Comparison of ENCODE assay signal across 23 cellular contexts in genomic region chr11:115896084-115896483, GRCh38.
DNase-seq lines count a peak whose midpoint lies in the region; ATAC-seq, FAIRE-seq and TF ChIP-seq lines count a peak whose summit lies in the region.
"Had no signal": no experiment of that assay in that cellular context is flagged by ENCODE, and none has a peak within 500 bp of the region (broad histone marks: within the 10 kb centered on the region; RNA-seq: fewer than 3 reads in every experiment).

No MANE protein-coding gene starts in this region.

- no peak for TF ChIP-seq POLR2A in GM12878 (IDR thresholded peaks at IDR 0.05; ENCODE audit: low read depth, low read length)

- no peaks in the 10 kb centered on the region for H3K79me2 ChIP-seq in GM12878 (ENCODE audit: control insufficient read depth, insufficient read depth, low read length)

- BruUV-seq in GM12878 (replicated peaks; lab: Mats Ljungman, UMichigan): no TSS peak

- H3K4me1 Mint-ChIP-seq in activated CD4-positive, alpha-beta memory T cell treated with anti-CD3 and anti-CD28 coated beads for 36 hours (ENCODE audit: low read depth): no peaks in the 10 kb centered on the region
- H3K4me1 Mint-ChIP-seq: B cell, IgD-negative memory B cell, T-helper 17 cell had no signal

- H3K4me3 Mint-ChIP-seq in activated CD4-positive, alpha-beta memory T cell treated with anti-CD3 and anti-CD28 coated beads for 36 hours: no peak overlapping the region
- H3K4me3 Mint-ChIP-seq: B cell, CD14-positive monocyte, IgD-negative memory B cell, T-helper 17 cell had no signal

- no peak for FAIRE-seq in GM12878 (lab: Jason Lieb, UNC)
- FAIRE-seq: A549, H1 had no signal

- no peaks in the 10 kb centered on the region for H3K27me3 ChIP-seq in GM12878 (replicated peaks in 1 of 2; ENCODE audit: control insufficient read depth in 2 of 2, insufficient read depth in 2 of 2, low read length in 1 of 2)

- intact Hi-C loops in GM12878 (cut with micrococcal nuclease; ENCODE audit: unreplicated experiment): no loop called here
- intact Hi-C loops in activated CD4-positive, alpha-beta memory T cell treated with anti-CD3 and anti-CD28 coated beads for 36 hours (cut with micrococcal nuclease): no loop called here

- no peaks in the 10 kb centered on the region for H3K36me3 ChIP-seq in GM12878 (ENCODE audit: control insufficient read depth in 2 of 2, insufficient read depth in 2 of 2, low read length in 1 of 2)

- peak overlapping the region; percentile 41 for H2AFZ ChIP-seq in GM12878 (ENCODE audit: control insufficient read depth, low read depth, low read length)

- DNase-seq in GM12878 (ENCODE audit: low read depth, low spot score) (no peak), RPMI8226 (no peak)
- no peak for DNase-seq in stimulated activated CD8-positive, alpha-beta memory T cell treated with anti-CD3 and anti-CD28 coated beads, Interleukin-4, amount 100 ng/mL, for 48 hours
- no peak for DNase-seq in activated CD4-positive, alpha-beta memory T cell treated with anti-CD3 and anti-CD28 coated beads for 36 hours
- DNase-seq: GDM1, NCI-H1417, NCI-H1694 treated with DMSO at 0.1 percent for 48 hours, NCI-H2081 treated with DMSO at 0.1 percent for 48 hours, NCI-H2171 treated with DMSO at 0.1 percent for 48 hours, NCI-H524 treated with DMSO at 0.1 percent for 48 hours, Right ventricle myocardium superior, SW 1271, T-helper 17 cell had no signal

- TF ChIP-seq EP300 in GM12878 (IDR thresholded peaks at IDR 0.05; ENCODE audit: borderline replicate concordance in 1 of 2, control insufficient read depth in 1 of 2, low read depth in 2 of 2, low read length in 2 of 2): no peak

- no peak overlapping the region for H3K9ac ChIP-seq in GM12878 (ENCODE audit: control insufficient read depth, insufficient read depth, low read length)

- no peaks in the 10 kb centered on the region for H4K20me1 ChIP-seq in GM12878 (ENCODE audit: control insufficient read depth, insufficient read depth)

- ATAC-seq in GM18511 (IDR thresholded peaks at IDR 0.05; ENCODE audit: unreplicated experiment) (peak; percentile 71), GM21526 (IDR thresholded peaks at IDR 0.05; ENCODE audit: low FRiP score, unreplicated experiment) (peak; percentile 67), HG03432 (IDR thresholded peaks at IDR 0.05; ENCODE audit: unreplicated experiment) (peak; percentile 73), GM12878 (peak; percentile 44), HG02759 (IDR thresholded peaks at IDR 0.05; ENCODE audit: unreplicated experiment) (no peak)
- ATAC-seq: A549, HCT116, T-helper 17 cell had no signal

- no peak for TF ChIP-seq CTCF in GM12878 (IDR thresholded peaks at IDR 0.05 in 2 of 3, conservative IDR thresholded peaks at IDR 0.05 in 1 of 3; ENCODE audit: control insufficient read depth in 2 of 3, extremely low read depth in 1 of 3, insufficient read depth in 1 of 3, low read depth in 3 of 3, low read length in 3 of 3)

- no peak overlapping the region for H3K27ac Mint-ChIP-seq in activated CD4-positive, alpha-beta memory T cell treated with anti-CD3 and anti-CD28 coated beads for 36 hours
- H3K27ac Mint-ChIP-seq: B cell, CD14-positive monocyte, IgD-negative memory B cell, T-helper 17 cell had no signal

- WGBS in GM12878 (ENCODE audit: insufficient coverage, insufficient replicate concordance, low lambda C conversion rate, missing lambda C conversion rate): 77% methylated on average over 2 of the region's 2 CpGs

- no peak overlapping the region for H3K27ac ChIP-seq in GM12878 (ENCODE audit: control insufficient read depth, insufficient read depth)
- H3K27ac ChIP-seq: A549 had no signal

- POLR2A ChIA-PET in GM12878 (lab: Charles Lee): no interaction called here
- POLR2A ChIA-PET in activated CD4-positive, alpha-beta memory T cell treated with anti-CD3 and anti-CD28 coated beads for 36 hours (lab: Charles Lee): no interaction called here

- H3K4me2 ChIP-seq in GM12878 (ENCODE audit: control insufficient read depth, insufficient read depth): no peak overlapping the region; the same call in 1 of the 2 replicates
- H3K4me2 ChIP-seq: A549 had no signal

- in situ Hi-C loops in GM12878 (cut with MboI): no loop called here

- SMC1A ChIA-PET in GM12878 (lab: Charles Lee; ENCODE audit: uncharacterized antibody, unreplicated experiment): interaction anchor here (1.1 to 2.9 kb wide), 5 partner anchors 10 to 29 kb away, joined by 3 to 18 read pairs (median 7); no protein-coding TSS in a partner anchor

- RAD21 ChIA-PET in GM12878 (lab: Charles Lee; ENCODE audit: unreplicated experiment): no interaction called here

- H3K9me3 Mint-ChIP-seq in activated CD4-positive, alpha-beta memory T cell treated with anti-CD3 and anti-CD28 coated beads for 36 hours: no peaks in the 10 kb centered on the region
- H3K9me3 Mint-ChIP-seq: IgD-negative memory B cell had no signal

- H3K36me3 Mint-ChIP-seq in activated CD4-positive, alpha-beta memory T cell treated with anti-CD3 and anti-CD28 coated beads for 36 hours: no peaks in the 10 kb centered on the region
- H3K36me3 Mint-ChIP-seq: CD14-positive monocyte, IgD-negative memory B cell had no signal

- H3K4me1 ChIP-seq in GM12878 (ENCODE audit: control insufficient read depth, insufficient read depth, low read length): peaks cover 14% of the 10 kb centered on the region
- H3K4me1 ChIP-seq: A549 had no signal

- no peak overlapping the region for H3K4me3 ChIP-seq in GM12878
- H3K4me3 ChIP-seq: A549 had no signal

- no peaks in the 10 kb centered on the region for H3K27me3 Mint-ChIP-seq in activated CD4-positive, alpha-beta memory T cell treated with anti-CD3 and anti-CD28 coated beads for 36 hours
- H3K27me3 Mint-ChIP-seq: B cell, IgD-negative memory B cell, T-helper 17 cell had no signal

- H3K9me3 ChIP-seq in GM12878 (replicated peaks; ENCODE audit: control insufficient read depth, insufficient read depth, low read length): no peaks in the 10 kb centered on the region; the same call in 2 of the 3 replicates
- H3K9me3 ChIP-seq: A549 had no signal

- no peak for TF ChIP-seq RAD21 in GM12878 (IDR thresholded peaks at IDR 0.05; ENCODE audit: insufficient read depth, low read depth, low read length)

- CTCF ChIA-PET in GM12878 (lab: Yijun Ruan, JAX): interaction anchor here (0.9 to 3.2 kb wide), 2 partner anchors 12 to 153 kb away, joined by 3 to 8 read pairs; no protein-coding TSS in a partner anchor
- CTCF ChIA-PET in activated CD4-positive, alpha-beta memory T cell treated with anti-CD3 and anti-CD28 coated beads for 36 hours (lab: Charles Lee): no interaction called here

TF ChIP-seq in GM12878, 131 proteins besides CTCF, POLR2A, EP300 and RAD21 (continues in another document):
- TF ChIP-seq NBN (IDR thresholded peaks at IDR 0.05): no peak
- TF ChIP-seq KAT2A (conservative IDR thresholded peaks at IDR 0.05; ENCODE audit: control insufficient read depth, low read depth, low read length): no peak
- peak; percentile 64 for TF ChIP-seq JUNB (IDR thresholded peaks at IDR 0.05)
- no peak for TF ChIP-seq GABPA (IDR thresholded peaks at IDR 0.05; ENCODE audit: low read depth)
- TF ChIP-seq RUNX3 (IDR thresholded peaks at IDR 0.05; ENCODE audit: low read length): no peak; the same call in 1 of the 2 replicates
- TF ChIP-seq SUZ12 (IDR thresholded peaks at IDR 0.05; ENCODE audit: unreplicated experiment): no peak
- peak in 1 of 2 experiments; percentile 50; a peak in 1 of 4 replicates for TF ChIP-seq ETV6 (conservative IDR thresholded peaks at IDR 0.05 in 1 of 2, IDR thresholded peaks at IDR 0.05 in 1 of 2; ENCODE audit: borderline replicate concordance in 1 of 2, low read depth in 1 of 2)
- no peak for TF ChIP-seq RBBP5 (conservative IDR thresholded peaks at IDR 0.05)
- no peak for TF ChIP-seq CUX1 (IDR thresholded peaks at IDR 0.05; ENCODE audit: insufficient replicate concordance, low read depth, low read length)
- TF ChIP-seq BACH1 (IDR thresholded peaks at IDR 0.05; ENCODE audit: borderline replicate concordance): no peak
- TF ChIP-seq IKZF2 (IDR thresholded peaks at IDR 0.05): no peak
- TF ChIP-seq YBX1 (IDR thresholded peaks at IDR 0.05): no peak
- TF ChIP-seq NFIC (IDR thresholded peaks at IDR 0.05; ENCODE audit: low read depth, low read length): peak; percentile 51; the same call in 1 of the 2 replicates
- TF ChIP-seq EED (IDR thresholded peaks at IDR 0.05; ENCODE audit: low read depth): peak; percentile 65
- TF ChIP-seq IRF4 (IDR thresholded peaks at IDR 0.05; ENCODE audit: low read depth, low read length): peak; percentile 39; the same call in 1 of the 2 replicates
